In the genomic region with DNA sequence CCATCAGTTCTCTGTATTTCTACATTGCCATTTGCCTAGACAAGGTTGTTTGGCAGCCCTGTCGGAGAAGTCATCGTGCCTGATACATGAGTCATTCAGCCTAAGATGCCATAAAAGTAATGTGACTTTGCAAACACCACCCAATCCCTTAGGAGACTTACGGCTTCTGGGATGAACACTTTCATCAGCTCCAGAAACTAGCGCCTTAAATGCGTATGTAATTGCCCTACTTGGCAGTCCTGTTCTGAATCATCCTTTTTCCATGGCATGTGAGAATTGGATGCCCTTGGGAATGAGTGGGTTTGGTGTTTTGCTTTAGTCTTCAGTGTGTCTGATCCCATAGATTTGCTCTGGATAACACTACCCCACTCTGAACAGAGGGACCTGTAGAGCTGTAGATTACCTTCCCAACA, we compare ENCODE assay signal across 11 cellular contexts.
A peak's percentile ranks its signal among the peaks of the same experiment; 100 is the strongest.
DNase-seq lines count a peak whose midpoint lies in the region; ATAC-seq and TF ChIP-seq lines count a peak whose summit lies in the region.
"Had no signal": no experiment of that assay in that cellular context is flagged by ENCODE, and none has a peak within 500 bp of the region (broad histone marks: within the 10 kb centered on the region; RNA-seq: fewer than 3 reads in every experiment).

No MANE protein-coding gene starts in this region.

- H3K9me3 Mint-ChIP-seq in activated T-cell treated with anti-CD3 and anti-CD28 coated beads, Interleukin-2, amount 50 U/mL, for 4 hours = no peaks in the 10 kb centered on the region

- no peaks in the 10 kb centered on the region for H3K36me3 ChIP-seq in BJ (ENCODE audit: control insufficient read depth, insufficient read depth, low read length)

- no peaks in the 10 kb centered on the region for H3K4me1 Mint-ChIP-seq in activated T-cell treated with anti-CD3 and anti-CD28 coated beads, Interleukin-2, amount 50 U/mL, for 4 hours (ENCODE audit: low read depth)

- no peak for TF ChIP-seq CTCF in BJ (IDR thresholded peaks at IDR 0.05; ENCODE audit: insufficient read depth, low read depth, low read length)
- TF ChIP-seq CTCF in GM13977 (IDR thresholded peaks at IDR 0.05; ENCODE audit: extremely low read depth, insufficient read depth, missing control alignments) = no peak

- peaks cover 14% of the 10 kb centered on the region for H3K27me3 Mint-ChIP-seq in activated T-cell treated with anti-CD3 and anti-CD28 coated beads, Interleukin-2, amount 50 U/mL, for 4 hours (ENCODE audit: low read depth)

- H3K36me3 Mint-ChIP-seq in activated T-cell treated with anti-CD3 and anti-CD28 coated beads, Interleukin-2, amount 50 U/mL, for 4 hours (ENCODE audit: insufficient read depth) = no peaks in the 10 kb centered on the region

- POLR2A ChIA-PET in BJ (lab: Charles Lee) = interaction anchor here (0.6 kb wide), 1 partner anchor 1578 kb away, joined by 3 read pairs; no protein-coding TSS in a partner anchor

- CTCF ChIA-PET in BJ (lab: Yijun Ruan, JAX) = no interaction called here

- no peak overlapping the region for H3K4me3 Mint-ChIP-seq in activated T-cell treated with anti-CD3 and anti-CD28 coated beads, Interleukin-2, amount 50 U/mL, for 4 hours

- in situ Hi-C loops in SK-MEL-5 (cut with HindIII; ENCODE audit: low pct_unique_long_range_greater_than_20kb, low sequenced_read_pairs) (no loop called here), GM13977 (cut with MboI; ENCODE audit: low pct_unique_long_range_greater_than_20kb, low sequenced_read_pairs, unreplicated experiment) (no loop called here)

- DNase-seq in BJ (ENCODE audit: low read depth) (peak; percentile 95), SK-MEL-5 (ENCODE audit: low read depth, low spot score) (peak; percentile 85), fibroblast of the conjunctiva (ENCODE audit: low read depth) (peak; percentile 98), pons (ENCODE audit: low spot score) (peak; percentile 46), GM13977 (ENCODE audit: low spot score) (no peak), HuH-7 (ENCODE audit: low spot score) (no peak), MV-4-11 (lab: John Stamatoyannopoulos, UW) (no peak)
- DNase-seq in activated T-cell treated with anti-CD3 and anti-CD28 coated beads, Interleukin-2, amount 50 U/mL, for 4 hours = no peak
- DNase-seq: Caco-2, midbrain, NCI-H345 had no signal

- H3K4me3 ChIP-seq in BJ (ENCODE audit: low read depth, low read length) = no peak overlapping the region

- ATAC-seq in activated T-cell treated with anti-CD3 and anti-CD28 coated beads, Interleukin-2, amount 50 U/mL, for 4 hours = no peak

- H3K27me3 ChIP-seq in BJ (ENCODE audit: control insufficient read depth, insufficient read depth, low read length) = no peaks in the 10 kb centered on the region

Comparison
In these comparisons a context has a peak if more than half of its experiments do, and no peak if none do; other contexts are left out.
1. DNase-seq: peak in BJ (single experiment), SK-MEL-5 (single experiment), fibroblast of the conjunctiva (single experiment) and pons (single experiment); none in GM13977 (single experiment), HuH-7 (single experiment), activated T-cell treated with anti-CD3 and anti-CD28 coated beads, Interleukin-2, amount 50 U/mL, for 4 hours (single experiment) and MV-4-11 (single experiment).